ENCODE assay signal across 8 cellular contexts in the genomic region with DNA sequence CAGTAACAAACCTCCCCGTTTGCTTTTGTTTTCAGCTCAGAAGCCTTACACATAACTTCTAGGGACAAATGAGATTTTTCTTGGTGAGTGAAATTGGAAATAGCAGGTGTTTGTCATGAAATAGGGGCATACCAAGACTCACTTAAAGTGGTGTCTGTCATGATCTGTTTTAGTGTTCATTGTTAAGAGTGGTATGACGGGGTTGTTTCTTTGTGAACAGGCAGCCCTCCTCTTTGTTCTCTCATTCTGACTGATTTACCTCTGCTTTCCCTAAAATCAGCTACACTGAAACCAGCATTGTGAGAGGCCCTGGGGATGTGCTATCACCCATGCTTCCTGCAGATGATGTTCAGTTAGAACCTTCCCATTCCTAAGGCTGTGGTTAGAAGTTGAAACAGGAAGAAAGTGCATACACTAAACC.
DNase-seq lines count a peak whose midpoint lies in the region; ATAC-seq and TF ChIP-seq lines count a peak whose summit lies in the region.

No MANE protein-coding gene starts in this region.

- peak overlapping the region in 2 of 3 experiments; percentile 61 to 63 for H3K4me3 Mint-ChIP-seq in nephron

- ATAC-seq in activated CD4-positive, CD25-positive, alpha-beta regulatory T cell treated with anti-CD3 and anti-CD28 coated beads, Interleukin-2, amount 50 U/mL, for 24 hours, result peak; percentile 45 to 50
- ATAC-seq in HG02759 (IDR thresholded peaks at IDR 0.05; ENCODE audit: unreplicated experiment), result peak; percentile 56

- no peak for TF ChIP-seq POLR2A in NB4 (IDR thresholded peaks at IDR 0.05; ENCODE audit: extremely low read depth, insufficient read length)

- H3K27me3 Mint-ChIP-seq in nephron (ENCODE audit: low read depth), result peaks cover 51% of the 10 kb centered on the region

- no peak for DNase-seq in activated CD4-positive, CD25-positive, alpha-beta regulatory T cell (lab: John Stamatoyannopoulos, UW)
- peak; percentile 48 for DNase-seq in NB4 (ENCODE audit: low read depth)
- DNase-seq in NCI-H1694 treated with DMSO at 0.1 percent for 48 hours (lab: John Stamatoyannopoulos, UW), result no peak
- DNase-seq in NCI-H345 treated with DMSO at 0.1 percent for 48 hours (lab: John Stamatoyannopoulos, UW; ENCODE audit: unreplicated experiment), result no peak
- DNase-seq in NCI-H2196 (lab: John Stamatoyannopoulos, UW; ENCODE audit: unreplicated experiment), result no peak

- no peak overlapping the region for H3K27ac Mint-ChIP-seq in nephron

- no peak overlapping the region for H3K4me3 ChIP-seq in NB4 (ENCODE audit: low read depth, low read length)

- TF ChIP-seq CTCF in NB4 (IDR thresholded peaks at IDR 0.05; ENCODE audit: low read depth, low read length) (no peak), nephron (IDR thresholded peaks at IDR 0.05; ENCODE audit: unreplicated experiment in 3 of 3) (no peak)

- H3K4me1 Mint-ChIP-seq in nephron, result peaks cover 21% of the 10 kb centered on the region

- no peaks in the 10 kb centered on the region for H3K36me3 Mint-ChIP-seq in nephron (ENCODE audit: low read depth)

- no peaks in the 10 kb centered on the region for H3K9me3 Mint-ChIP-seq in nephron
